Comparison of ENCODE assay signal across 9 cellular contexts in genomic region chr3:184016169-184016570, GRCh38. TPM values are rescaled to one million over a fixed set of nuclear protein-coding genes. Genes with fewer than 3 reads are reported as not detected.
DNase-seq lines count a peak whose midpoint lies in the region; ATAC-seq and TF ChIP-seq lines count a peak whose summit lies in the region.
"Had no signal": no experiment of that assay in that cellular context is flagged by ENCODE, and none has a peak within 500 bp of the region (broad histone marks: within the 10 kb centered on the region; RNA-seq: fewer than 3 reads in every experiment).

No MANE protein-coding gene starts in this region.

- peaks cover 19% of the 10 kb centered on the region for H3K4me1 ChIP-seq in Panc1 (ENCODE audit: control insufficient read depth, insufficient read depth, low read length)
- H3K4me1 ChIP-seq in gastrocnemius medialis, result peaks cover 25 to 46% of the 10 kb centered on the region in 2 donors

- TF ChIP-seq CTCF in Panc1 (IDR thresholded peaks at IDR 0.05) (no peak), epithelial cell of esophagus (IDR thresholded peaks at IDR 0.05; ENCODE audit: insufficient read depth, low read depth, low read length, missing control alignments) (no peak), gastrocnemius medialis (IDR thresholded peaks at IDR 0.05 in 4 of 5, conservative IDR thresholded peaks at IDR 0.05 in 1 of 5) (no peak)

- H3K9me3 ChIP-seq in Panc1 (ENCODE audit: control insufficient read depth, insufficient read depth, low read depth, low read length), result no peaks in the 10 kb centered on the region
- H3K9me3 ChIP-seq in gastrocnemius medialis, result no peaks in the 10 kb centered on the region

- H3K27me3 ChIP-seq in Panc1 (ENCODE audit: control insufficient read depth, insufficient read depth, low read length) (no peaks in the 10 kb centered on the region), gastrocnemius medialis (no peaks in the 10 kb centered on the region)

- H3K27ac Mint-ChIP-seq in activated CD4-positive, alpha-beta T cell treated with anti-CD3 and anti-CD28 coated beads, Interleukin-2, amount 10 ng/mL, durations not matched to agents 24 days and 14 days, result no peak overlapping the region

- H3K4me3 Mint-ChIP-seq in activated CD4-positive, alpha-beta T cell treated with anti-CD3 and anti-CD28 coated beads, Interleukin-2, amount 10 ng/mL, durations not matched to agents 24 days and 14 days, result peak overlapping the region; percentile 99

- TF ChIP-seq POLR2A in gastrocnemius medialis (IDR thresholded peaks at IDR 0.05), result no peak

- no peak for DNase-seq in activated CD4-positive, alpha-beta T cell treated with anti-CD3 and anti-CD28 coated beads, Interleukin-2, amount 10 ng/mL, durations not matched to agents 24 days and 14 days
- no peak for DNase-seq in activated CD4-positive, alpha-beta T cell treated with anti-CD3 and anti-CD28 coated beads, Interleukin-2, amount 50 U/mL, for 1 hour
- no peak for DNase-seq in Panc1 (ENCODE audit: low read depth, low spot score)
- no peak for DNase-seq in epithelial cell of esophagus (ENCODE audit: low read depth)
- no peak for DNase-seq in gastrocnemius medialis
- no peak for DNase-seq in glomerular visceral epithelial cell (ENCODE audit: extremely low spot score)
- DNase-seq in iPS-NIHi11 (ENCODE audit: low spot score), result no peak
- DNase-seq in posterior vena cava (ENCODE audit: low spot score), result no peak
- DNase-seq: central memory CD4-positive, alpha-beta T cell had no signal

- H3K36me3 Mint-ChIP-seq in activated CD4-positive, alpha-beta T cell treated with anti-CD3 and anti-CD28 coated beads, Interleukin-2, amount 10 ng/mL, durations not matched to agents 24 days and 14 days (ENCODE audit: low read depth), result peaks cover 5% of the 10 kb centered on the region

- ATAC-seq in Panc1 (no peak), gastrocnemius medialis (no peak)

- no TSS peak for BruUV-seq in Panc1 (replicated peaks; lab: Mats Ljungman, UMichigan)

- in situ Hi-C loops in Panc1 (cut with HindIII; ENCODE audit: low pct_unique_long_range_greater_than_20kb, low sequenced_read_pairs) (no loop called here), gastrocnemius medialis (cut with MboI; ENCODE audit: low sequenced_read_pairs in 4 of 4) (loop anchor here in 1 of 4 donors (10.0 kb wide), 1 partner anchor 121 kb away; no protein-coding TSS in a partner anchor)

- no peaks in the 10 kb centered on the region for H3K9me3 Mint-ChIP-seq in activated CD4-positive, alpha-beta T cell treated with anti-CD3 and anti-CD28 coated beads, Interleukin-2, amount 10 ng/mL, durations not matched to agents 24 days and 14 days

- intact Hi-C loops in activated CD4-positive, alpha-beta T cell treated with anti-CD3 and anti-CD28 coated beads, Interleukin-2, amount 10 ng/mL, durations not matched to agents 24 days and 14 days (cut with micrococcal nuclease), result loop anchor here (2.0 to 10.0 kb wide), 5 partner anchors 111 to 796 kb away; partner anchors contain the start of genes DVL3, KLHL24 and VPS8
- intact Hi-C loops in Panc1 (cut with micrococcal nuclease; ENCODE audit: unreplicated experiment), result no loop called here
- intact Hi-C loops in gastrocnemius medialis (cut with DNase I; ENCODE audit: low total_unique reads), result loop anchor here (2.0 to 10.0 kb wide), 5 partner anchors 119 to 799 kb away; partner anchors contain the start of genes AP2M1, EIF2B5, KLHL24 and PSMD2
- intact Hi-C loops in posterior vena cava (cut with DNase I), result no loop called here

- H3K27me3 Mint-ChIP-seq in activated CD4-positive, alpha-beta T cell treated with anti-CD3 and anti-CD28 coated beads, Interleukin-2, amount 10 ng/mL, durations not matched to agents 24 days and 14 days, result peaks cover 9% of the 10 kb centered on the region

- peak overlapping the region in 1 of 2 experiments; percentile 73; a peak in 3 of 4 replicates for H3K4me3 ChIP-seq in Panc1 (ENCODE audit: low read depth in 2 of 2, low read length in 2 of 2)
- peak overlapping the region; percentile 99 for H3K4me3 ChIP-seq in epithelial cell of esophagus (ENCODE audit: low read length)
- peak overlapping the region; percentile 98 to 100 (median 100) for H3K4me3 ChIP-seq in gastrocnemius medialis

- peak overlapping the region; percentile 45; the same call in 1 of the 2 replicates for H3K27ac ChIP-seq in Panc1 (ENCODE audit: low read length)
- peak overlapping the region; percentile 87 to 98 (median 92) for H3K27ac ChIP-seq in gastrocnemius medialis

- peaks cover 25% of the 10 kb centered on the region for H3K4me1 Mint-ChIP-seq in activated CD4-positive, alpha-beta T cell treated with anti-CD3 and anti-CD28 coated beads, Interleukin-2, amount 10 ng/mL, durations not matched to agents 24 days and 14 days

- CTCF ChIA-PET in Panc1 (lab: Charles Lee), result interaction anchor here (2.5 kb wide), 1 partner anchor 120 kb away, joined by 11 read pairs; no protein-coding TSS in a partner anchor

- peaks cover 3% of the 10 kb centered on the region; the same call in 1 of the 2 replicates for H3K36me3 ChIP-seq in Panc1 (ENCODE audit: control insufficient read depth, insufficient read depth, low read length)
- H3K36me3 ChIP-seq in gastrocnemius medialis, result peaks cover 0 to 24% of the 10 kb centered on the region in 2 donors

- POLR2A ChIA-PET in Panc1 (lab: Charles Lee), result no interaction called here

RNA-seq across cellular contexts. Expression of gene ABCC5, which starts 1.5 kb away (rescaled TPM):
- total RNA-seq in activated CD4-positive, alpha-beta T cell treated with anti-CD3 and anti-CD28 coated beads, Interleukin-2, amount 10 ng/mL, durations not matched to agents 24 days and 14 days, result 19.7 and 22.1 TPM in 2 replicates
- total RNA-seq in Panc1 (2021; ENCODE audit: unreplicated experiment) (35.1 TPM), gastrocnemius medialis (10 to 100 TPM; 20.4 to 52.2 (median 39.5) TPM), posterior vena cava (10 to 100 TPM; 17.5 to 20.0 TPM)
- polyA plus RNA-seq in Panc1 (2012; ENCODE audit: insufficient read length), result 22.1 TPM

RNA-seq across cellular contexts. Expression of gene HTR3D, which starts 15.4 kb away (rescaled TPM):
- not detected in 2 replicates for total RNA-seq in activated CD4-positive, alpha-beta T cell treated with anti-CD3 and anti-CD28 coated beads, Interleukin-2, amount 10 ng/mL, durations not matched to agents 24 days and 14 days
- not detected for total RNA-seq in Panc1 (2021; ENCODE audit: unreplicated experiment)
- polyA plus RNA-seq in Panc1 (2012; ENCODE audit: insufficient read length), result not detected
- total RNA-seq in gastrocnemius medialis, result not detected
- total RNA-seq in posterior vena cava, result not detected

RNA-seq across cellular contexts. Expression of gene HTR3C, which starts 36.7 kb away (rescaled TPM):
- not detected in 2 replicates for total RNA-seq in activated CD4-positive, alpha-beta T cell treated with anti-CD3 and anti-CD28 coated beads, Interleukin-2, amount 10 ng/mL, durations not matched to agents 24 days and 14 days
- not detected for total RNA-seq in Panc1 (2021; ENCODE audit: unreplicated experiment)
- not detected for polyA plus RNA-seq in Panc1 (2012; ENCODE audit: insufficient read length)
- not detected for total RNA-seq in gastrocnemius medialis
- not detected for total RNA-seq in posterior vena cava

Comparison
In these comparisons a context has a peak if more than half of its experiments do, and no peak if none do; other contexts are left out.
1. intact Hi-C loops: an anchor here in activated CD4-positive, alpha-beta T cell treated with anti-CD3 and anti-CD28 coated beads, Interleukin-2, amount 10 ng/mL, durations not matched to agents 24 days and 14 days (2.0 to 10.0 kb wide) and gastrocnemius medialis (2.0 to 10.0 kb wide); none called in Panc1 and posterior vena cava.